In the genomic region with DNA sequence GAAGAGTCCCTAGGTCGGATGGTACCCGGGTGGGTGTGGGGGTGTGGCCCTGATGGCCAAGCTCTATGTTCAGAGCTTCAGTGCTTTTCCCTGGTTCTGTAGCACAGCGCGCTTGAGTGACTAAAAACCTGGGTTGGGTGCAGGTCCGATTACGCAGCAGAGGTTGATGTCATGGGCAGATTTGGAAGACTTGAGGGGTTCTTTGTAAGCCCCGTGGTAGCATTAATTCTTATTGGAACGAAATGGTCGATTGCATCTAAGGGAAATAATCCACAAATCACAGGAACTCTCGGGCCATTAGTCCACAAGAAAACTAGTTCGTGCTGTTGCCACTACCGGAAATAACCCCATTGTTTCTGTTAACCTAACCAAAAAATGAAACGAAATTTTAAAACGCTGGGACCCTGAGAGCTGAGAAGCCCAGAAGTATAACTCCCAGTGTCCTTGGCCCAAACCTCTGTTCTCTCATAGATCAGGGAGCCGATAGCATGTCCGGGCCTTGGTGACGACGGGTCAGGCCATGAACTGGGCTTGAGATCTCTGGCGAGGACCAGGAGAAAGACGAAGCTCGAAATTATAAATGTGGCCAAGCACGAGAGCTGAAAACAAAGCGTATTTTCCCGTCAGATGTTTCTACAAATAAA, we compare ENCODE assay signal across 12 cellular contexts. TPM values are rescaled to one million over a fixed set of nuclear protein-coding genes. Genes with fewer than 3 reads are reported as not detected.
DNase-seq lines count a peak whose midpoint lies in the region; ATAC-seq and TF ChIP-seq lines count a peak whose summit lies in the region.
"Had no signal": no experiment of that assay in that cellular context is flagged by ENCODE, and none has a peak within 500 bp of the region (broad histone marks: within the 10 kb centered on the region; RNA-seq: fewer than 3 reads in every experiment).

No MANE protein-coding gene starts in this region.

- H2AFZ ChIP-seq in GM23338, result no peak overlapping the region

- H3K4me1 Mint-ChIP-seq in GM23338 (peaks cover 22% of the 10 kb centered on the region), glutamatergic neuron (ENCODE audit: low read depth, unreplicated experiment) (no peaks in the 10 kb centered on the region)

- H3K36me3 Mint-ChIP-seq in GM23338 (ENCODE audit: low read depth) (no peaks in the 10 kb centered on the region; the same call in 2 of the 3 replicates), glutamatergic neuron (ENCODE audit: unreplicated experiment) (peaks cover 5% of the 10 kb centered on the region)

- H3K9me2 ChIP-seq in GM23338 (ENCODE audit: insufficient read depth), result no peaks in the 10 kb centered on the region

- POLR2A ChIA-PET in Panc1 (lab: Charles Lee), result no interaction called here

- H3K9me3 Mint-ChIP-seq in GM23338 (peaks cover 3% of the 10 kb centered on the region; the same call in 1 of the 3 replicates), glutamatergic neuron (ENCODE audit: unreplicated experiment) (peaks cover 24% of the 10 kb centered on the region)

- H3K4me3 Mint-ChIP-seq in GM23338 (peak overlapping the region; percentile 32; the same call in 1 of the 3 replicates), glutamatergic neuron (ENCODE audit: unreplicated experiment) (no peak overlapping the region)

- H3K27ac Mint-ChIP-seq in GM23338 (no peak overlapping the region), glutamatergic neuron (ENCODE audit: unreplicated experiment) (peak overlapping the region; percentile 9)

- in situ Hi-C loops in Panc1 (cut with HindIII; ENCODE audit: low pct_unique_long_range_greater_than_20kb, low sequenced_read_pairs), result no loop called here

- H3K27ac ChIP-seq in GM23338 (ENCODE audit: low read depth), result no peak overlapping the region
- peak overlapping the region; percentile 77 for H3K27ac ChIP-seq in Panc1 (ENCODE audit: low read length)
- peak overlapping the region in 16 of 21 experiments; percentile 13 to 98 (median 74) for H3K27ac ChIP-seq in skin epidermis

- no peak for DNase-seq in GM23338 (ENCODE audit: low spot score)
- no peak for DNase-seq in Panc1 (ENCODE audit: low read depth, low spot score)
- no peak for DNase-seq in glutamatergic neuron
- DNase-seq in kidney tubule cell (ENCODE audit: low spot score), result no peak
- no peak for DNase-seq in activated naive CD4-positive, alpha-beta T cell (lab: John Stamatoyannopoulos, UW)
- no peak for DNase-seq in DMS153 treated with DMSO at 0.1 percent for 48 hours (lab: John Stamatoyannopoulos, UW; ENCODE audit: unreplicated experiment)
- DNase-seq: anterior cingulate cortex, erythroblast, islet precursor cell, NCI-H510A had no signal

- H3K27me3 Mint-ChIP-seq in GM23338 (ENCODE audit: insufficient read depth, low read depth, poor library complexity) (peaks cover 98% of the 10 kb centered on the region), glutamatergic neuron (ENCODE audit: unreplicated experiment) (peaks cover 44% of the 10 kb centered on the region)

- TF ChIP-seq CTCF in GM23338 (conservative IDR thresholded peaks at IDR 0.05; ENCODE audit: low read depth in 2 of 2) (no peak), Panc1 (IDR thresholded peaks at IDR 0.05) (no peak), glutamatergic neuron (IDR thresholded peaks at IDR 0.05; ENCODE audit: partially characterized antibody, unreplicated experiment) (no peak)

- H3K9me3 ChIP-seq in Panc1 (ENCODE audit: control insufficient read depth, insufficient read depth, low read depth, low read length), result no peaks in the 10 kb centered on the region

- CTCF ChIA-PET in Panc1 (lab: Charles Lee), result interaction anchor here (0.6 to 2.5 kb wide), 3 partner anchors 12 to 317 kb away, joined by 4 to 37 read pairs (median 7); no protein-coding TSS in a partner anchor

- H3K36me3 ChIP-seq in GM23338 (ENCODE audit: insufficient read depth), result no peaks in the 10 kb centered on the region
- H3K36me3 ChIP-seq in Panc1 (ENCODE audit: control insufficient read depth, insufficient read depth, low read length), result no peaks in the 10 kb centered on the region

- H3K27me3 ChIP-seq in GM23338 (ENCODE audit: insufficient read depth), result peaks cover 100% of the 10 kb centered on the region
- H3K27me3 ChIP-seq in Panc1 (ENCODE audit: control insufficient read depth, insufficient read depth, low read length), result no peaks in the 10 kb centered on the region

- H3K4me3 ChIP-seq in GM23338 (no peak overlapping the region), Panc1 (ENCODE audit: low read depth in 2 of 2, low read length in 2 of 2) (peak overlapping the region; percentile 54 to 55), skin epidermis (peak overlapping the region in 4 of 7 experiments; percentile 2 to 70 (median 42))

- H3K79me2 ChIP-seq in GM23338 (replicated peaks; ENCODE audit: insufficient read depth), result no peaks in the 10 kb centered on the region

- intact Hi-C loops in Panc1 (cut with micrococcal nuclease; ENCODE audit: unreplicated experiment), result no loop called here

- no peak for ATAC-seq in GM23338
- no peak for ATAC-seq in Panc1
- ATAC-seq in GM18498 (IDR thresholded peaks at IDR 0.05; ENCODE audit: unreplicated experiment), result no peak

- H3K4me2 ChIP-seq in GM23338, result peak overlapping the region; percentile 21; the same call in 1 of the 2 replicates

- H4K20me1 ChIP-seq in GM23338 (replicated peaks; ENCODE audit: insufficient read depth), result peaks cover 51% of the 10 kb centered on the region

- no TSS peak for BruUV-seq in Panc1 (replicated peaks; lab: Mats Ljungman, UMichigan)

- H3K4me1 ChIP-seq in GM23338 (ENCODE audit: insufficient read depth), result peaks cover 37% of the 10 kb centered on the region
- H3K4me1 ChIP-seq in Panc1 (ENCODE audit: control insufficient read depth, insufficient read depth, low read length), result peaks cover 10% of the 10 kb centered on the region

- peaks cover 43% of the 10 kb centered on the region for H3F3A ChIP-seq in GM23338 (replicated peaks; ENCODE audit: low read depth)

TF ChIP-seq in GM23338, 12 proteins besides CTCF, POLR2A, EP300 and RAD21 (continues in another document):
- TF ChIP-seq EZH2phosphoT487 (IDR thresholded peaks at IDR 0.05; ENCODE audit: unreplicated experiment), result no peak
- TF ChIP-seq POLR2AphosphoS5 (IDR thresholded peaks at IDR 0.05; ENCODE audit: low read depth), result no peak
- TF ChIP-seq CREB1 (CRISPR knock-in tag; IDR thresholded peaks at IDR 0.05; ENCODE audit: low read depth), result no peak
- TF ChIP-seq ZNF331 (CRISPR knock-in tag; IDR thresholded peaks at IDR 0.05; ENCODE audit: low read depth), result no peak

RNA-seq across cellular contexts. Expression of gene HOXD8, which starts 9.1 kb away (rescaled TPM):
- not detected in 2 replicates for total RNA-seq in GM23338 (2014; rRNA removed; shearing (Covaris generic))
- not detected in 2 replicates for polyA plus RNA-seq in GM23338 (2016; fragmentation: Nextera tagmentation; extraction: Ambion mirVana)
- total RNA-seq in Panc1 (2021; ENCODE audit: unreplicated experiment) (not detected), glutamatergic neuron (ENCODE audit: unreplicated experiment) (0.27 TPM)
- not detected for polyA plus RNA-seq in Panc1 (2012; ENCODE audit: insufficient read length)

RNA-seq across cellular contexts. Expression of gene HOXD4, which starts 12.7 kb away (rescaled TPM):
- not detected in 2 replicates for total RNA-seq in GM23338 (2014; rRNA removed; shearing (Covaris generic))
- polyA plus RNA-seq in GM23338 (2016; fragmentation: Nextera tagmentation; extraction: Ambion mirVana), result not detected in 2 replicates
- total RNA-seq in Panc1 (2021; ENCODE audit: unreplicated experiment) (1.4 TPM), glutamatergic neuron (ENCODE audit: unreplicated experiment) (not detected)
- 0.82 TPM for polyA plus RNA-seq in Panc1 (2012; ENCODE audit: insufficient read length)

RNA-seq across cellular contexts. Expression of gene HOXD9, which starts 16.1 kb away (rescaled TPM):
- total RNA-seq in GM23338 (2014; rRNA removed; shearing (Covaris generic)), result not detected in 2 replicates
- polyA plus RNA-seq in GM23338 (2016; fragmentation: Nextera tagmentation; extraction: Ambion mirVana), result not detected in 2 replicates
- 0.15 TPM for total RNA-seq in Panc1 (2021; ENCODE audit: unreplicated experiment)
- 0.19 TPM for polyA plus RNA-seq in Panc1 (2012; ENCODE audit: insufficient read length)
- total RNA-seq in glutamatergic neuron (ENCODE audit: unreplicated experiment), result 0.44 TPM

RNA-seq across cellular contexts. Expression of gene HOXD3, which starts 18.5 kb away (rescaled TPM):
- not detected in 2 replicates for total RNA-seq in GM23338 (2014; rRNA removed; shearing (Covaris generic))
- not detected in 2 replicates for polyA plus RNA-seq in GM23338 (2016; fragmentation: Nextera tagmentation; extraction: Ambion mirVana)
- total RNA-seq in Panc1 (2021; ENCODE audit: unreplicated experiment) (1.8 TPM), glutamatergic neuron (ENCODE audit: unreplicated experiment) (not detected)
- polyA plus RNA-seq in Panc1 (2012; ENCODE audit: insufficient read length), result 0.56 TPM

RNA-seq across cellular contexts. Expression of gene HOXD10, which starts 22.1 kb away (rescaled TPM):
- total RNA-seq in GM23338 (2014; rRNA removed; shearing (Covaris generic)), result not detected in 2 replicates
- not detected in 2 replicates for polyA plus RNA-seq in GM23338 (2016; fragmentation: Nextera tagmentation; extraction: Ambion mirVana)
- total RNA-seq in Panc1 (2021; ENCODE audit: unreplicated experiment) (not detected), glutamatergic neuron (ENCODE audit: unreplicated experiment) (not detected)
- polyA plus RNA-seq in Panc1 (2012; ENCODE audit: insufficient read length), result 0.46 TPM
